ENCODE assay signal across 24 cellular contexts in genomic region chr19:5672708-5673459, GRCh38. TPM values are rescaled to one million over a fixed set of nuclear protein-coding genes. Genes with fewer than 3 reads are reported as not detected.
"Had no signal": no experiment of that assay in that cellular context is flagged by ENCODE, and none has a peak within 500 bp of the region (broad histone marks: within the 10 kb centered on the region; RNA-seq: fewer than 3 reads in every experiment).

No MANE protein-coding gene starts in this region.

- H3K4me1 ChIP-seq: ascending aorta, colonic mucosa, foreskin keratinocyte, tibial artery, uterus had no signal

- ATAC-seq: foreskin keratinocyte; left lobe of liver; stimulated activated naive CD8-positive, alpha-beta T cell treated with anti-CD3 and anti-CD28 coated beads, Interleukin-15, Interleukin-2, amounts not matched to agents 100 U/mL and 50 U/mL, for 24 hours had no signal

- H3K4me3 ChIP-seq: ascending aorta, colonic mucosa, lung, spleen, tibial artery, uterus had no signal

- H3K36me3 ChIP-seq: uterus had no signal

- H3K9me3 ChIP-seq: ascending aorta, colonic mucosa, spleen, tibial artery, uterus had no signal

- H3K27ac ChIP-seq: ascending aorta, colonic mucosa, foreskin keratinocyte, spleen, tibial artery, uterus had no signal

- DNase-seq: activated CD4-positive, alpha-beta T cell treated with anti-CD3 and anti-CD28 coated beads, Interleukin-2, amount 50 U/mL, for 4 hours; activated CD4-positive, CD25-positive, alpha-beta regulatory T cell treated with anti-CD3 and anti-CD28 coated beads, Interleukin-2, amount 50 U/mL, for 72 hours; activated naive CD4-positive, alpha-beta T cell treated with anti-CD3 and anti-CD28 coated beads for 36 hours; colonic mucosa; endodermal cell; foreskin keratinocyte; glutamatergic neuron; hippocampal formation; nucleus accumbens; spleen; stimulated activated naive CD8-positive, alpha-beta T cell treated with anti-CD3 and anti-CD28 coated beads, Interleukin-15, Interleukin-2, amounts not matched to agents 100 U/mL and 50 U/mL, for 24 hours; substantia nigra; T1000; tibial artery; uterus had no signal

RNA-seq across cellular contexts. Expression of gene CATSPERD, which starts 47.6 kb away (rescaled TPM):
- total RNA-seq: activated CD8-positive, alpha-beta memory T cell treated with anti-CD3 and anti-CD28 coated beads for 36 hours; activated naive CD4-positive, alpha-beta T cell treated with anti-CD3 and anti-CD28 coated beads for 36 hours; activated T-helper 2 cell treated with anti-CD3 and anti-CD28 coated beads, Interferon-gamma antibody, Interleukin-2, Interleukin-4, amounts not matched to agents 10 μg/mL and 5 μg/mL and 100 μg/mL, durations not matched to agents 14 hours and 24 hours and 36 hours; ascending aorta; colonic mucosa; endodermal cell; epithelial cell of proximal tubule; fibroblast of lung; foreskin keratinocyte; left lobe of liver; renal cortical epithelial cell; spleen; T-helper 1 cell treated with Interleukin-12 subunit alpha and Interleukin-12 subunit beta and Interleukin-4 antibody, amounts not matched to agents 30 ng/mL and 1 ng/mL, for 36 hours; uterus had no signal
